18 cellular contexts compared by ENCODE assay signal in genomic region chr13:104143760-104144406, GRCh38.
DNase-seq lines count a peak whose midpoint lies in the region; ATAC-seq and TF ChIP-seq lines count a peak whose summit lies in the region.
"Had no signal": no experiment of that assay in that cellular context is flagged by ENCODE, and none has a peak within 500 bp of the region (broad histone marks: within the 10 kb centered on the region; RNA-seq: fewer than 3 reads in every experiment).

No MANE protein-coding gene starts in this region.

- no peak overlapping the region for H2BK5ac ChIP-seq in H9 (ENCODE audit: insufficient read length, low read length)

- no peak overlapping the region for H4K5ac ChIP-seq in H9 (ENCODE audit: insufficient read length, low read depth, low read length)

- H3T11ph ChIP-seq in H9 (ENCODE audit: low read length) = no peak overlapping the region

- no peaks in the 10 kb centered on the region for H3K27me3 Mint-ChIP-seq in H9 (ENCODE audit: low read depth)
- no peaks in the 10 kb centered on the region for H3K27me3 Mint-ChIP-seq in activated T-helper 17 cell treated with anti-CD3 and anti-CD28 coated beads, Interleukin-2, amount 50 U/mL, for 72 hours
- H3K27me3 Mint-ChIP-seq: activated CD4-positive, alpha-beta T cell treated with anti-CD3 and anti-CD28 coated beads for 36 hours; naive thymus-derived CD4-positive, alpha-beta T cell; T-cell had no signal

- no peak overlapping the region for H2BK15ac ChIP-seq in H9 (ENCODE audit: low read depth, low read length)

- H3K9me3 ChIP-seq in H9 (ENCODE audit: control insufficient read depth, low read depth, low read length) (no peaks in the 10 kb centered on the region), body of pancreas (no peaks in the 10 kb centered on the region), neuron (ENCODE audit: low read length) (no peaks in the 10 kb centered on the region)
- H3K9me3 ChIP-seq: HAP-1 had no signal

- H3K27ac ChIP-seq in H9 (ENCODE audit: insufficient read length, low read depth, low read length) (no peak overlapping the region), body of pancreas (peak overlapping the region in 3 of 4 donors; percentile 14 to 56 (median 18))
- H3K27ac ChIP-seq: HL-60, skin epidermis had no signal

- no peak overlapping the region for H3K23ac ChIP-seq in H9 (ENCODE audit: insufficient read length, low read depth, low read length)

- H2BK20ac ChIP-seq in H9 (ENCODE audit: low read depth, low read length, poor library complexity, severe bottlenecking) = no peak overlapping the region

- H3K4me1 Mint-ChIP-seq in H9 = peaks cover 18 to 20% of the 10 kb centered on the region in 2 experiments
- H3K4me1 Mint-ChIP-seq in activated T-helper 17 cell treated with anti-CD3 and anti-CD28 coated beads, Interleukin-2, amount 50 U/mL, for 72 hours = no peaks in the 10 kb centered on the region
- H3K4me1 Mint-ChIP-seq: activated CD4-positive, alpha-beta T cell treated with anti-CD3 and anti-CD28 coated beads for 36 hours; naive thymus-derived CD4-positive, alpha-beta T cell; T-cell had no signal

- WGBS in H9 (ENCODE audit: extremely low coverage, insufficient read length, low lambda C conversion rate) = no CpG with 5 or more reads among the region's 9 CpGs
- 21 to 32% methylated on average over 9 of the region's 9 CpGs for WGBS in body of pancreas, 2 donors

- no peak overlapping the region for H2AFZ ChIP-seq in H9 (ENCODE audit: low read length)
- peak overlapping the region; percentile 17 for H2AFZ ChIP-seq in neuron (ENCODE audit: low read depth, low read length)

- no peaks in the 10 kb centered on the region for H3K79me1 ChIP-seq in H9 (ENCODE audit: insufficient read depth, low read depth, low read length, poor library complexity, severe bottlenecking)

- H3K4me1 ChIP-seq in H9 (ENCODE audit: insufficient read depth, low read length) = no peaks in the 10 kb centered on the region
- no peaks in the 10 kb centered on the region for H3K4me1 ChIP-seq in body of pancreas
- H3K4me1 ChIP-seq in neuron (ENCODE audit: insufficient read depth, low read length) = peaks cover 20% of the 10 kb centered on the region
- H3K4me1 ChIP-seq: HAP-1 had no signal

- H3K23me2 ChIP-seq in H9 (ENCODE audit: insufficient read length, low read depth, low read length, poor library complexity, severe bottlenecking) = no peaks in the 10 kb centered on the region

- H3K14ac ChIP-seq in H9 (ENCODE audit: insufficient read depth, low read length) = no peak overlapping the region

- TF ChIP-seq POLR2A in body of pancreas (IDR thresholded peaks at IDR 0.05) = no peak
- no peak for TF ChIP-seq POLR2A in erythroblast (IDR thresholded peaks at IDR 0.05; ENCODE audit: low read length)

- H3K9ac ChIP-seq in H9 (ENCODE audit: extremely low read depth, insufficient read length, low read length) = no peak overlapping the region

- H3K4ac ChIP-seq in H9 (ENCODE audit: low read depth, low read length) = no peak overlapping the region

- ATAC-seq in body of pancreas = peak; percentile 47
- ATAC-seq in activated T-helper 17 cell treated with anti-CD3 and anti-CD28 coated beads, Interleukin-2, amount 50 U/mL, for 72 hours (replicated peaks) = no peak
- ATAC-seq: activated CD4-positive, alpha-beta T cell treated with anti-CD3 and anti-CD28 coated beads for 36 hours; naive thymus-derived CD4-positive, alpha-beta T cell; T-cell had no signal

- no peak overlapping the region for H3K56ac ChIP-seq in H9 (ENCODE audit: insufficient read length, low read depth, low read length)

- no peak overlapping the region for H4K8ac ChIP-seq in H9 (replicated peaks; ENCODE audit: insufficient read length, low read depth, low read length)

- no peaks in the 10 kb centered on the region for H3K27me3 ChIP-seq in H9 (ENCODE audit: insufficient read depth, low read length)
- no peaks in the 10 kb centered on the region for H3K27me3 ChIP-seq in body of pancreas
- no peaks in the 10 kb centered on the region for H3K27me3 ChIP-seq in neuron (ENCODE audit: insufficient read depth, low read length)

- intact Hi-C loops in body of pancreas (cut with DNase I) = no loop called here

- no peak overlapping the region for H2BK120ac ChIP-seq in H9 (ENCODE audit: low read depth, low read length, poor library complexity, severe bottlenecking)

- H3K4me3 ChIP-seq in body of pancreas (no peak overlapping the region), neuron (ENCODE audit: low read length) (peak overlapping the region; percentile 5)
- H3K4me3 ChIP-seq: HAP-1, skin epidermis had no signal

- in situ Hi-C loops in KBM-7 (cut with MboI; ENCODE audit: low pct_unique_long_range_greater_than_20kb, low sequenced_read_pairs) = no loop called here

- no peak overlapping the region for H4K91ac ChIP-seq in H9 (ENCODE audit: insufficient read length, low read depth, low read length)

- peaks cover 7 to 25% (median 7%) of the 10 kb centered on the region in 3 experiments for H3K36me3 Mint-ChIP-seq in H9 (ENCODE audit: insufficient read depth in 1 of 3, low read depth in 3 of 3)
- H3K36me3 Mint-ChIP-seq in activated T-helper 17 cell treated with anti-CD3 and anti-CD28 coated beads, Interleukin-2, amount 50 U/mL, for 72 hours (ENCODE audit: low read depth) = no peaks in the 10 kb centered on the region
- H3K36me3 Mint-ChIP-seq: naive thymus-derived CD4-positive, alpha-beta T cell; T-cell had no signal

- no peak overlapping the region for H3K4me2 ChIP-seq in H9 (ENCODE audit: insufficient read depth, insufficient read length, low read length)

- no peaks in the 10 kb centered on the region for H4K20me1 ChIP-seq in H9 (ENCODE audit: control insufficient read depth, insufficient read depth, insufficient read length)

- H3K9me3 Mint-ChIP-seq in H9 = peaks cover 7 to 8% of the 10 kb centered on the region in 2 experiments
- H3K9me3 Mint-ChIP-seq in activated T-helper 17 cell treated with anti-CD3 and anti-CD28 coated beads, Interleukin-2, amount 50 U/mL, for 72 hours = peaks cover 13% of the 10 kb centered on the region

- H3K27ac Mint-ChIP-seq in H9 = peak overlapping the region; percentile 56 to 93 (median 71); a peak in 5 of 7 replicates
- H3K27ac Mint-ChIP-seq in activated T-helper 17 cell treated with anti-CD3 and anti-CD28 coated beads, Interleukin-2, amount 50 U/mL, for 72 hours = no peak overlapping the region
- H3K27ac Mint-ChIP-seq: activated CD4-positive, alpha-beta T cell treated with anti-CD3 and anti-CD28 coated beads for 36 hours; naive thymus-derived CD4-positive, alpha-beta T cell; T-cell had no signal

- DNase-seq in H9 = peak; percentile 29
- peak; percentile 72 for DNase-seq in NCI-H345 (lab: John Stamatoyannopoulos, UW)
- peak in 3 of 4 donors; percentile 10 to 17 (median 12) for DNase-seq in body of pancreas
- DNase-seq in KBM-7 = no peak
- no peak for DNase-seq in erythroblast (lab: John Stamatoyannopoulos, UW)
- no peak for DNase-seq in NCI-H2107 (lab: John Stamatoyannopoulos, UW)
- DNase-seq: activated CD4-positive, alpha-beta T cell treated with anti-CD3 and anti-CD28 coated beads for 36 hours; AML-193; aorta; effector CD8-positive, alpha-beta T cell; foreskin melanocyte; naive thymus-derived CD4-positive, alpha-beta T cell; T-cell had no signal

- no peak overlapping the region for H3K4me3 Mint-ChIP-seq in H9
- no peak overlapping the region for H3K4me3 Mint-ChIP-seq in activated T-helper 17 cell treated with anti-CD3 and anti-CD28 coated beads, Interleukin-2, amount 50 U/mL, for 72 hours
- H3K4me3 Mint-ChIP-seq: activated CD4-positive, alpha-beta T cell treated with anti-CD3 and anti-CD28 coated beads for 36 hours; naive thymus-derived CD4-positive, alpha-beta T cell; T-cell had no signal

- no peak overlapping the region for H2AK5ac ChIP-seq in H9 (ENCODE audit: insufficient read length, low read length)

- TF ChIP-seq CTCF in H9 (conservative IDR thresholded peaks at IDR 0.05) (no peak), body of pancreas (IDR thresholded peaks at IDR 0.05) (no peak)

- no peaks in the 10 kb centered on the region for H3K36me3 ChIP-seq in body of pancreas (replicated peaks in 1 of 2; ENCODE audit: insufficient read depth in 1 of 2, low read depth in 2 of 2)
- H3K36me3 ChIP-seq in neuron (ENCODE audit: insufficient read depth, low read length) = no peaks in the 10 kb centered on the region
- H3K36me3 ChIP-seq: HAP-1 had no signal

- H2BK12ac ChIP-seq in H9 (ENCODE audit: insufficient read length, low read depth, low read length) = no peak overlapping the region

- H3K79me2 ChIP-seq in H9 (ENCODE audit: insufficient read depth, low read length) = no peaks in the 10 kb centered on the region

- no peak overlapping the region for H3K18ac ChIP-seq in H9 (ENCODE audit: insufficient read length, low read depth, low read length)

Comparison
In these comparisons a context has a peak if more than half of its experiments do, and no peak if none do; other contexts are left out.
1. DNase-seq: peak in H9 (single experiment), NCI-H345 (single experiment) and body of pancreas (3 of 4); none in KBM-7 (single experiment), erythroblast (0 of 2) and NCI-H2107 (single experiment).